In the genomic region with DNA sequence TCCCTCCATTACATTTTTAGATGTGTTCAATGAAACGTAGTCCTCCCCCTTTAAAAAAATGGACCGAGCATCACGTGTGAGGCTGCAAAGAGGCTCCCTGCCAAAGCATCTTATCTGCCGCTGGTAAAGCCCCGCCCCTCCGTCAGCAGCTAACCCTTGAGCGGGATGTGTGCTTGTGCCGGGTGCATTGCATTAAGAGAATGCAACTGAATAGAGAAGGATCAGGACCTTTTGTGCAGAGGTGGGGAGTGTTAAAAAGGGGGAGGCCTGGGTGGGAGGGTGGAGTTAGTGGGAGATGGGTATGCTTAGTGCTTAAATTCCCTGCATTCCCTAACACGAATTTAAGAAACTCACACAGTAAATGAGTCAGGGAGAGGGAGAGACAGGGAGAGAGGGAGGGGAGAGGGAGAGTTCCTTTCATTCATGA, we compare ENCODE assay signal across 9 cellular contexts.
DNase-seq lines count a peak whose midpoint lies in the region; ATAC-seq and TF ChIP-seq lines count a peak whose summit lies in the region.
"Had no signal": no experiment of that assay in that cellular context is flagged by ENCODE, and none has a peak within 500 bp of the region (broad histone marks: within the 10 kb centered on the region; RNA-seq: fewer than 3 reads in every experiment).

No MANE protein-coding gene starts in this region.

- H3K36me3 ChIP-seq in ACC112 (ENCODE audit: insufficient read depth, low read length) (no peaks in the 10 kb centered on the region), stomach (no peaks in the 10 kb centered on the region)
- H3K36me3 ChIP-seq: neutrophil had no signal

- H3K9me3 Mint-ChIP-seq in nephron, result peaks cover 4% of the 10 kb centered on the region

- peak overlapping the region; percentile 37 to 49 (median 39) for H3K4me3 Mint-ChIP-seq in nephron

- H3K27me3 Mint-ChIP-seq in nephron (ENCODE audit: low read depth), result no peaks in the 10 kb centered on the region

- intact Hi-C loops in stomach (cut with DNase I; ENCODE audit: low total_unique reads), result no loop called here

- peaks cover 70% of the 10 kb centered on the region for H3K4me1 Mint-ChIP-seq in nephron

- ATAC-seq in GM18861 (IDR thresholded peaks at IDR 0.05; ENCODE audit: unreplicated experiment) (peak; percentile 77), HG03175 (IDR thresholded peaks at IDR 0.05; ENCODE audit: unreplicated experiment) (peak; percentile 96), esophagus mucosa (peak; percentile 28)

- peaks cover 7% of the 10 kb centered on the region for H3K36me3 Mint-ChIP-seq in nephron (ENCODE audit: low read depth)

- peak overlapping the region in 2 of 3 experiments; percentile 69 to 71 for H3K27ac Mint-ChIP-seq in nephron

- TF ChIP-seq CTCF in nephron (IDR thresholded peaks at IDR 0.05; ENCODE audit: unreplicated experiment in 3 of 3) (no peak), stomach (IDR thresholded peaks at IDR 0.05) (no peak)

- TF ChIP-seq EP300 in stomach (IDR thresholded peaks at IDR 0.05), result no peak

- DNase-seq in NCI-H748 (lab: John Stamatoyannopoulos, UW; ENCODE audit: unreplicated experiment), result peak; percentile 85
- DNase-seq in activated CD8-positive, alpha-beta memory T cell treated with anti-CD3 and anti-CD28 coated beads, Interleukin-2, amount 50 U/mL, for 4 hours, result peak; percentile 44
- peak; percentile 71 for DNase-seq in stomach

- TF ChIP-seq POLR2A in stomach (IDR thresholded peaks at IDR 0.05), result no peak

- 0 to 2% (median 1%) methylated on average over 9 of the region's 9 CpGs for WGBS in stomach, 5 donors

- H3K79me2 ChIP-seq in ACC112 (ENCODE audit: control insufficient read depth, insufficient read depth, low read length, unreplicated experiment), result peaks cover 12% of the 10 kb centered on the region

- H3K4me1 ChIP-seq in ACC112 (ENCODE audit: control insufficient read depth, insufficient read depth, low read length, unreplicated experiment) (peaks cover 27% of the 10 kb centered on the region), stomach (peaks cover 0 to 16% (median 7%) of the 10 kb centered on the region in 4 donors)

- peak overlapping the region; percentile 75 for H3K27ac ChIP-seq in ACC112 (ENCODE audit: low read depth, low read length)
- no peak overlapping the region for H3K27ac ChIP-seq in stomach
- H3K27ac ChIP-seq: neutrophil had no signal

- peak overlapping the region; percentile 95 for H2AFZ ChIP-seq in ACC112 (ENCODE audit: low read length, unreplicated experiment)

- H3K9me3 ChIP-seq in stomach, result no peaks in the 10 kb centered on the region
- H3K9me3 ChIP-seq: neutrophil had no signal

- peak overlapping the region; percentile 69 for H3K4me3 ChIP-seq in ACC112 (ENCODE audit: low read depth, low read length)
- no peak overlapping the region for H3K4me3 ChIP-seq in stomach

- H3K27me3 ChIP-seq in ACC112 (ENCODE audit: insufficient read depth, low read length), result no peaks in the 10 kb centered on the region
- H3K27me3 ChIP-seq in stomach, result no peaks in the 10 kb centered on the region
- H3K27me3 ChIP-seq: neutrophil had no signal

Comparison
In these comparisons a context has a peak if more than half of its experiments do, and no peak if none do; other contexts are left out.
1. ATAC-seq: peak in every context shown above with its lines; median percentile 96 in HG03175; 77 in GM18861; 28 in esophagus mucosa.